26 cellular contexts compared by ENCODE assay signal in genomic region chr6:29872791-29873190, GRCh38. TPM values are rescaled to one million over a fixed set of nuclear protein-coding genes. Genes with fewer than 3 reads are reported as not detected.
DNase-seq lines count a peak whose midpoint lies in the region; ATAC-seq, FAIRE-seq and TF ChIP-seq lines count a peak whose summit lies in the region.
"Had no signal": no experiment of that assay in that cellular context is flagged by ENCODE, and none has a peak within 500 bp of the region (broad histone marks: within the 10 kb centered on the region; RNA-seq: fewer than 3 reads in every experiment).

No MANE protein-coding gene starts in this region.

- CTCF ChIA-PET in HepG2 (lab: Yijun Ruan, JAX; ENCODE audit: low intra/inter-chr PET ratio, low total read pairs), result no interaction called here

- H3K4me2 ChIP-seq in HepG2 (ENCODE audit: low read depth, low read length), result no peak overlapping the region
- no peak overlapping the region for H3K4me2 ChIP-seq in GM23338
- H3K4me2 ChIP-seq: A549; BLaER1 treated with 17β-estradiol and CSF1 and Interleukin-3, amounts not matched to agents 10 nM and 100 nM had no signal

- ATAC-seq in HepG2 (peak; percentile 53), right lobe of liver (no peak), left lung (peak; percentile 66), upper lobe of right lung (peak; percentile 59), GM23338 (no peak)
- ATAC-seq: A549, GM12878 had no signal

- no peaks in the 10 kb centered on the region for H3K27me3 ChIP-seq in HepG2 (ENCODE audit: control insufficient read depth in 1 of 2, insufficient read depth in 2 of 2, low read length in 2 of 2)
- H3K27me3 ChIP-seq in right lobe of liver, result no peaks in the 10 kb centered on the region
- H3K27me3 ChIP-seq in left lung, result peaks cover 0 to 3% of the 10 kb centered on the region in 2 donors
- no peaks in the 10 kb centered on the region for H3K27me3 ChIP-seq in upper lobe of right lung
- no peaks in the 10 kb centered on the region for H3K27me3 ChIP-seq in GM23338 (ENCODE audit: insufficient read depth)
- H3K27me3 ChIP-seq: BE2C; BLaER1 treated with 17β-estradiol and CSF1 and Interleukin-3, amounts not matched to agents 10 nM and 100 nM had no signal

- H3K27me3 Mint-ChIP-seq in GM23338 (ENCODE audit: insufficient read depth, low read depth, poor library complexity), result peaks cover 13% of the 10 kb centered on the region

- TF ChIP-seq CTCF in HepG2 (CRISPR knock-in tag; IDR thresholded peaks at IDR 0.05), result no peak
- TF ChIP-seq CTCF in right lobe of liver (IDR thresholded peaks at IDR 0.05), result no peak
- TF ChIP-seq CTCF in left lung (IDR thresholded peaks at IDR 0.05), result no peak
- TF ChIP-seq CTCF in upper lobe of right lung (IDR thresholded peaks at IDR 0.05), result no peak
- TF ChIP-seq CTCF in GM13977 (IDR thresholded peaks at IDR 0.05; ENCODE audit: extremely low read depth, insufficient read depth, missing control alignments), result no peak
- no peak for TF ChIP-seq CTCF in GM23338 (conservative IDR thresholded peaks at IDR 0.05; ENCODE audit: low read depth in 2 of 2)

- 0 out of 3 replicates have a peak, but pooled peaks cover 4% of the 10 kb centered on the region for H3K36me3 Mint-ChIP-seq in GM23338 (ENCODE audit: low read depth)
- H3K36me3 Mint-ChIP-seq: CD14-positive monocyte; CD8-positive, alpha-beta memory T cell had no signal

- no peak overlapping the region for H3K4me3 ChIP-seq in HepG2 (replicated peaks in 1 of 3; ENCODE audit: insufficient read depth in 1 of 3, low read depth in 2 of 3, low read length in 3 of 3)
- H3K4me3 ChIP-seq in right lobe of liver, result no peak overlapping the region
- H3K4me3 ChIP-seq in left lung, result no peak overlapping the region
- H3K4me3 ChIP-seq in upper lobe of right lung, result no peak overlapping the region
- H3K4me3 ChIP-seq in GM23338, result no peak overlapping the region
- H3K4me3 ChIP-seq: A549; BLaER1 treated with 17β-estradiol and CSF1 and Interleukin-3, amounts not matched to agents 10 nM and 100 nM; GM12878 had no signal

- no peak overlapping the region for H3K9ac ChIP-seq in HepG2 (ENCODE audit: insufficient read depth, low read depth, low read length)
- H3K9ac ChIP-seq: BLaER1 treated with 17β-estradiol and CSF1 and Interleukin-3, amounts not matched to agents 10 nM and 100 nM had no signal

- H4K20me1 ChIP-seq in HepG2 (ENCODE audit: insufficient read depth, low read length) (no peaks in the 10 kb centered on the region), GM23338 (replicated peaks; ENCODE audit: insufficient read depth) (no peaks in the 10 kb centered on the region)
- H4K20me1 ChIP-seq: BLaER1 treated with 17β-estradiol and CSF1 and Interleukin-3, amounts not matched to agents 10 nM and 100 nM had no signal

- H3K27ac Mint-ChIP-seq in GM23338, result no peak overlapping the region
- H3K27ac Mint-ChIP-seq: CD14-positive monocyte; CD4-positive, alpha-beta T cell; CD8-positive, alpha-beta memory T cell had no signal

- H3K4me3 Mint-ChIP-seq in GM23338, result no peak overlapping the region
- H3K4me3 Mint-ChIP-seq: CD14-positive monocyte; CD4-positive, alpha-beta T cell; CD8-positive, alpha-beta memory T cell had no signal

- no peak for DNase-seq in HepG2 (ENCODE audit: low spot score)
- DNase-seq in right lobe of liver, result no peak
- peak; percentile 19 for DNase-seq in NCI-H524 treated with DMSO at 0.1 percent for 48 hours (lab: John Stamatoyannopoulos, UW)
- DNase-seq in left lung, result no peak
- DNase-seq in upper lobe of right lung, result no peak
- DNase-seq in GM13977 (ENCODE audit: low spot score), result no peak
- no peak for DNase-seq in hippocampal formation (lab: John Stamatoyannopoulos, UW)
- no peak for DNase-seq in GM23338 (ENCODE audit: low spot score)
- DNase-seq: 8988T; ACHN; AML-193; BE2C; CD4-positive, alpha-beta T cell; CD8-positive, alpha-beta memory T cell; DMS153; DND-41; H7; HCEC 1CT had no signal

- H3K4me1 ChIP-seq in HepG2 (ENCODE audit: insufficient read depth, low read length) (no peaks in the 10 kb centered on the region), right lobe of liver (no peaks in the 10 kb centered on the region), left lung (no peaks in the 10 kb centered on the region), upper lobe of right lung (no peaks in the 10 kb centered on the region), GM23338 (ENCODE audit: insufficient read depth) (no peaks in the 10 kb centered on the region)
- H3K4me1 ChIP-seq: A549; BE2C; BLaER1 treated with 17β-estradiol and CSF1 and Interleukin-3, amounts not matched to agents 10 nM and 100 nM had no signal

- no peaks in the 10 kb centered on the region; the same call in 2 of the 3 replicates for H3K4me1 Mint-ChIP-seq in GM23338
- H3K4me1 Mint-ChIP-seq: CD8-positive, alpha-beta memory T cell had no signal

- in situ Hi-C loops in HepG2 (cut with HindIII; ENCODE audit: extremely low pct_ligation_motif_present, low pct_unique_long_range_greater_than_20kb), result no loop called here
- in situ Hi-C loops in GM13977 (cut with MboI; ENCODE audit: low pct_unique_long_range_greater_than_20kb, low sequenced_read_pairs, unreplicated experiment), result no loop called here

- no TSS peak for BruUV-seq in HepG2 (replicated peaks; lab: Mats Ljungman, UMichigan)

- H2AFZ ChIP-seq in HepG2 (ENCODE audit: low read length), result no peak overlapping the region
- H2AFZ ChIP-seq in GM23338, result no peak overlapping the region

- no peaks in the 10 kb centered on the region for H3F3A ChIP-seq in GM23338 (replicated peaks; ENCODE audit: low read depth)

- H3K9me3 ChIP-seq in HepG2 (ENCODE audit: low read length) (no peaks in the 10 kb centered on the region; the same call in 1 of the 2 replicates), right lobe of liver (no peaks in the 10 kb centered on the region), left lung (peaks cover 0 to 14% of the 10 kb centered on the region in 2 donors), upper lobe of right lung (no peaks in the 10 kb centered on the region)
- H3K9me3 ChIP-seq: A549; BE2C; BLaER1 treated with 17β-estradiol and CSF1 and Interleukin-3, amounts not matched to agents 10 nM and 100 nM had no signal

- H3K9me3 Mint-ChIP-seq in GM23338, result peaks cover 20% of the 10 kb centered on the region
- H3K9me3 Mint-ChIP-seq: CD8-positive, alpha-beta memory T cell had no signal

- TF ChIP-seq POLR2A in HepG2 (IDR thresholded peaks at IDR 0.05; ENCODE audit: insufficient read depth in 1 of 2, low read depth in 2 of 2, low read length in 2 of 2) (no peak), right lobe of liver (IDR thresholded peaks at IDR 0.05) (no peak)

- intact Hi-C loops in HepG2 (cut with micrococcal nuclease; ENCODE audit: unreplicated experiment), result no loop called here
- intact Hi-C loops in right lobe of liver (cut with DNase I), result no loop called here
- intact Hi-C loops in left lung (cut with DNase I), result no loop called here
- intact Hi-C loops in upper lobe of right lung (cut with DNase I), result no loop called here

- TF ChIP-seq EP300 in HepG2 (IDR thresholded peaks at IDR 0.05; ENCODE audit: low read depth in 2 of 2, low read length in 2 of 2) (no peak), HepG2 (CRISPR knock-in tag; IDR thresholded peaks at IDR 0.05; ENCODE audit: borderline replicate concordance) (no peak)

- no peaks in the 10 kb centered on the region for H3K9me2 ChIP-seq in GM23338 (ENCODE audit: insufficient read depth)

- no peak for FAIRE-seq in HepG2 (lab: Jason Lieb, UNC)
- FAIRE-seq: A549, D721Med, G401.6, GM12878, GM18507, H1 had no signal

- no peak for TF ChIP-seq RAD21 in HepG2 (CRISPR knock-in tag; IDR thresholded peaks at IDR 0.05)

- H3K79me2 ChIP-seq in HepG2 (ENCODE audit: insufficient read depth, low read length) (no peaks in the 10 kb centered on the region), GM23338 (replicated peaks; ENCODE audit: insufficient read depth) (no peaks in the 10 kb centered on the region)

- no peaks in the 10 kb centered on the region for H3K36me3 ChIP-seq in HepG2 (replicated peaks in 1 of 2; ENCODE audit: control insufficient read depth in 1 of 2, insufficient read depth in 2 of 2, low read length in 2 of 2)
- H3K36me3 ChIP-seq in right lobe of liver, result no peaks in the 10 kb centered on the region
- no peaks in the 10 kb centered on the region for H3K36me3 ChIP-seq in left lung
- H3K36me3 ChIP-seq in upper lobe of right lung, result no peaks in the 10 kb centered on the region
- no peaks in the 10 kb centered on the region for H3K36me3 ChIP-seq in GM23338 (ENCODE audit: insufficient read depth)
- H3K36me3 ChIP-seq: BE2C; BLaER1 treated with 17β-estradiol and CSF1 and Interleukin-3, amounts not matched to agents 10 nM and 100 nM had no signal

- POLR2A ChIA-PET in HepG2 (lab: Yijun Ruan, JAX), result no interaction called here

- WGBS in HepG2 (ENCODE audit: low lambda C conversion rate), result 23% methylated on average over 3 of the region's 3 CpGs
- 33% methylated on average over 1 of the region's 3 CpGs for WGBS in right lobe of liver (ENCODE audit: insufficient coverage, low coverage, low lambda C conversion rate, missing lambda C conversion rate)

- H3K27ac ChIP-seq in HepG2 (ENCODE audit: extremely low read length, insufficient read depth, low read length) (no peak overlapping the region), right lobe of liver (no peak overlapping the region), left lung (no peak overlapping the region), upper lobe of right lung (no peak overlapping the region), GM23338 (ENCODE audit: low read depth) (no peak overlapping the region)
- H3K27ac ChIP-seq: A549; BLaER1 treated with 17β-estradiol and CSF1 and Interleukin-3, amounts not matched to agents 10 nM and 100 nM had no signal

RNA-seq across cellular contexts. Expression of gene HLA-G, which starts 45.2 kb away (rescaled TPM):
- total RNA-seq in HepG2 (2016; rRNA removed; fragmentation: Illumina TruSeq; extraction: Trizol), result 0.15 and 0.29 TPM in 2 replicates
- 0.18 TPM in 1 of 2 replicates, not detected in the other for total RNA-seq in HepG2 (2016; cell fraction: cytosol; rRNA removed; fragmentation: Illumina TruSeq; extraction: Trizol; ENCODE audit: low read depth)
- total RNA-seq in HepG2 (2016; cell fraction: insoluble cytoplasmic fraction; rRNA removed; fragmentation: Illumina TruSeq; extraction: Trizol), result 0.37 TPM in 1 of 2 replicates, not detected in the other
- not detected in 2 replicates for total RNA-seq in HepG2 (2016; cell fraction: membrane; rRNA removed; fragmentation: Illumina TruSeq; extraction: Trizol)
- total RNA-seq in HepG2 (2016; cell fraction: nucleus; rRNA removed; fragmentation: Illumina TruSeq; extraction: Trizol), result 0.31 TPM in 1 of 2 replicates, not detected in the other
- polyA plus RNA-seq in HepG2 (2011; rRNA removed), result 0.30 and 0.80 TPM in 2 replicates
- 1.1 and 1.6 TPM in 2 replicates for polyA plus RNA-seq in HepG2 (2011; cell fraction: cytosol; rRNA removed)
- polyA plus RNA-seq in HepG2 (2011; cell fraction: nucleus; rRNA removed), result 0.26 and 0.35 TPM in 2 replicates
- 0.38 TPM in 1 of 2 replicates, not detected in the other for polyA plus RNA-seq in HepG2 (2012)
- polyA plus RNA-seq in HepG2 (2016; cell fraction: cytosol; fragmentation: Illumina TruSeq; extraction: Trizol; ENCODE audit: low read depth), result not detected in 2 replicates
- polyA plus RNA-seq in HepG2 (2016; cell fraction: insoluble cytoplasmic fraction; fragmentation: Illumina TruSeq; extraction: Trizol; ENCODE audit: low read depth), result not detected in 2 replicates
- not detected in 2 replicates for polyA plus RNA-seq in HepG2 (2016; cell fraction: membrane; fragmentation: Illumina TruSeq; extraction: Trizol; ENCODE audit: low read depth)
- 0.49 TPM in 1 of 2 replicates, not detected in the other for polyA plus RNA-seq in HepG2 (2016; cell fraction: nucleus; fragmentation: Illumina TruSeq; extraction: Trizol; ENCODE audit: insufficient read depth, low read depth)
- polyA minus RNA-seq in HepG2 (2011; rRNA and poly(A)+ RNA removed; ENCODE audit: low replicate concordance), result 0.28 TPM in 1 of 2 replicates, not detected in the other
- not detected in 2 replicates for polyA minus RNA-seq in HepG2 (2011; cell fraction: cytosol; rRNA and poly(A)+ RNA removed)
- not detected in 2 replicates for polyA minus RNA-seq in HepG2 (2011; cell fraction: nucleus; rRNA and poly(A)+ RNA removed)
- total RNA-seq in right lobe of liver, result 1 to 10 TPM in 1 of 6 experiments, under 1 TPM in 1, not detected in 4; 0.20 to 2.0 TPM
- 10 to 100 TPM; 11.1 to 17.7 TPM for total RNA-seq in left lung
- 1.6 TPM for total RNA-seq in upper lobe of right lung
- 1.5 and 2.8 TPM in 2 replicates for total RNA-seq in GM23338 (2014; rRNA removed; shearing (Covaris generic))
- 2.5 and 2.6 TPM in 2 replicates for polyA plus RNA-seq in GM23338 (2016; fragmentation: Nextera tagmentation; extraction: Ambion mirVana)

Comparison
In these comparisons a context has a peak if more than half of its experiments do, and no peak if none do; other contexts are left out.
1. ATAC-seq: peak in HepG2 (single experiment), left lung (single experiment) and upper lobe of right lung (single experiment); none in right lobe of liver (0 of 4) and GM23338 (single experiment).